Comparison of ENCODE assay signal across 22 cellular contexts in genomic region chr9:84846501-84847323, GRCh38.
A peak's percentile ranks its signal among the peaks of the same experiment; 100 is the strongest.
DNase-seq lines count a peak whose midpoint lies in the region; ATAC-seq, FAIRE-seq and TF ChIP-seq lines count a peak whose summit lies in the region.
"Had no signal": no experiment of that assay in that cellular context is flagged by ENCODE, and none has a peak within 500 bp of the region (broad histone marks: within the 10 kb centered on the region; RNA-seq: fewer than 3 reads in every experiment).

No MANE protein-coding gene starts in this region.

- H4K8ac ChIP-seq in H9 (replicated peaks; ENCODE audit: insufficient read length, low read depth, low read length): no peak overlapping the region

- H3K79me2 ChIP-seq in H9 (ENCODE audit: insufficient read depth, low read length): no peaks in the 10 kb centered on the region

- FAIRE-seq in urothelium cell line (lab: Jason Lieb, UNC): no peak
- FAIRE-seq: GM12891 had no signal

- no peak overlapping the region for H2BK20ac ChIP-seq in H9 (ENCODE audit: low read depth, low read length, poor library complexity, severe bottlenecking)

- H3K27ac ChIP-seq in H9 (ENCODE audit: insufficient read length, low read depth, low read length) (no peak overlapping the region), dorsolateral prefrontal cortex (peak overlapping the region in 38 of 59 donors; percentile 1 to 69 (median 38)), layer of hippocampus (ENCODE audit: low read depth, low read length) (peak overlapping the region; percentile 23)
- H3K27ac ChIP-seq: PC-9, thoracic aorta had no signal

- H2AFZ ChIP-seq in H9 (ENCODE audit: low read length): no peak overlapping the region
- H2AFZ ChIP-seq: PC-9 had no signal

- no peak overlapping the region for H3K14ac ChIP-seq in H9 (ENCODE audit: insufficient read depth, low read length)

- peak overlapping the region in 2 of 3 experiments; percentile 83 to 96; a peak in 4 of 7 replicates for H3K27ac Mint-ChIP-seq in H9
- H3K27ac Mint-ChIP-seq: activated naive CD8-positive, alpha-beta T cell treated with anti-CD3 and anti-CD28 coated beads, Interleukin-2, amount 50 U/mL, for 24 hours; CD4-positive, alpha-beta memory T cell; progenitor cell of endocrine pancreas had no signal

- no peak for TF ChIP-seq CTCF in H9 (conservative IDR thresholded peaks at IDR 0.05)
- TF ChIP-seq CTCF in dorsolateral prefrontal cortex (IDR thresholded peaks at IDR 0.05 in 54 of 56, conservative IDR thresholded peaks at IDR 0.05 in 2 of 56; ENCODE audit: low read depth in 1 of 56, partially characterized antibody in 56 of 56): no peak

- peak overlapping the region; percentile 38 for H2BK120ac ChIP-seq in H9 (ENCODE audit: low read depth, low read length, poor library complexity, severe bottlenecking)

- no peak overlapping the region for H3T11ph ChIP-seq in H9 (ENCODE audit: low read length)

- H3K4ac ChIP-seq in H9 (ENCODE audit: low read depth, low read length): no peak overlapping the region

- peaks cover 7 to 18% of the 10 kb centered on the region in 2 experiments for H3K9me3 Mint-ChIP-seq in H9
- H3K9me3 Mint-ChIP-seq: activated naive CD8-positive, alpha-beta T cell treated with anti-CD3 and anti-CD28 coated beads, Interleukin-2, amount 50 U/mL, for 24 hours had no signal

- no peak overlapping the region for H3K4me2 ChIP-seq in H9 (ENCODE audit: insufficient read depth, insufficient read length, low read length)
- H3K4me2 ChIP-seq: PC-9 had no signal

- no peaks in the 10 kb centered on the region for H4K20me1 ChIP-seq in H9 (ENCODE audit: control insufficient read depth, insufficient read depth, insufficient read length)

- no CpG with 5 or more reads among the region's 4 CpGs for WGBS in H9 (ENCODE audit: extremely low coverage, insufficient read length, low lambda C conversion rate)

- H3K4me3 ChIP-seq in dorsolateral prefrontal cortex: no peak overlapping the region
- H3K4me3 ChIP-seq: PC-9, thoracic aorta had no signal

- no peak overlapping the region for H3K18ac ChIP-seq in H9 (ENCODE audit: insufficient read length, low read depth, low read length)

- H2AK5ac ChIP-seq in H9 (ENCODE audit: insufficient read length, low read length): no peak overlapping the region

- H3K23ac ChIP-seq in H9 (ENCODE audit: insufficient read length, low read depth, low read length): no peak overlapping the region

- no peak overlapping the region for H2BK12ac ChIP-seq in H9 (ENCODE audit: insufficient read length, low read depth, low read length)

- H3K27me3 ChIP-seq in H9 (ENCODE audit: insufficient read depth, low read length) (no peaks in the 10 kb centered on the region; the same call in 1 of the 2 replicates), dorsolateral prefrontal cortex (no peaks in the 10 kb centered on the region), layer of hippocampus (ENCODE audit: control insufficient read depth, insufficient read depth, low read length) (no peaks in the 10 kb centered on the region)

- peaks cover 0 to 21% (median 5%) of the 10 kb centered on the region in 3 experiments; a peak in 5 of 7 replicates for H3K36me3 Mint-ChIP-seq in H9 (ENCODE audit: insufficient read depth in 1 of 3, low read depth in 3 of 3)
- H3K36me3 Mint-ChIP-seq: CD4-positive, alpha-beta memory T cell had no signal

- H3K4me1 Mint-ChIP-seq in H9: peaks cover 47 to 58% of the 10 kb centered on the region in 2 experiments
- H3K4me1 Mint-ChIP-seq: activated naive CD8-positive, alpha-beta T cell treated with anti-CD3 and anti-CD28 coated beads, Interleukin-2, amount 50 U/mL, for 24 hours; CD4-positive, alpha-beta memory T cell had no signal

- no peak overlapping the region for H2BK5ac ChIP-seq in H9 (ENCODE audit: insufficient read length, low read length)

- H4K91ac ChIP-seq in H9 (ENCODE audit: insufficient read length, low read depth, low read length): no peak overlapping the region

- no peaks in the 10 kb centered on the region for H3K79me1 ChIP-seq in H9 (ENCODE audit: insufficient read depth, low read depth, low read length, poor library complexity, severe bottlenecking)

- no peaks in the 10 kb centered on the region for H3K23me2 ChIP-seq in H9 (ENCODE audit: insufficient read length, low read depth, low read length, poor library complexity, severe bottlenecking)

- intact Hi-C loops in dorsolateral prefrontal cortex (cut with DNase I): no loop called here

- no peak overlapping the region for H3K9ac ChIP-seq in H9 (ENCODE audit: extremely low read depth, insufficient read length, low read length)

- H3K4me3 Mint-ChIP-seq in H9: peak overlapping the region in 1 of 2 experiments; percentile 43; a peak in 2 of 5 replicates
- H3K4me3 Mint-ChIP-seq: activated naive CD8-positive, alpha-beta T cell treated with anti-CD3 and anti-CD28 coated beads, Interleukin-2, amount 50 U/mL, for 24 hours; CD4-positive, alpha-beta memory T cell had no signal

- H3K9me3 ChIP-seq in H9 (ENCODE audit: control insufficient read depth, low read depth, low read length): no peaks in the 10 kb centered on the region
- H3K9me3 ChIP-seq: thoracic aorta had no signal

- no peak overlapping the region for H3K56ac ChIP-seq in H9 (ENCODE audit: insufficient read length, low read depth, low read length)

- ATAC-seq in left lobe of liver: no peak
- ATAC-seq: activated naive CD8-positive, alpha-beta T cell treated with anti-CD3 and anti-CD28 coated beads, Interleukin-2, amount 50 U/mL, for 24 hours had no signal

- no peak overlapping the region for H2BK15ac ChIP-seq in H9 (ENCODE audit: low read depth, low read length)

- H3K27me3 Mint-ChIP-seq in H9 (ENCODE audit: low read depth): peaks cover 2% of the 10 kb centered on the region
- H3K27me3 Mint-ChIP-seq: activated naive CD8-positive, alpha-beta T cell treated with anti-CD3 and anti-CD28 coated beads, Interleukin-2, amount 50 U/mL, for 24 hours had no signal

- no peak overlapping the region for H4K5ac ChIP-seq in H9 (ENCODE audit: insufficient read length, low read depth, low read length)

- DNase-seq in H9 (no peak), NCI-H69 (lab: John Stamatoyannopoulos, UW) (peak; percentile 80), dorsolateral prefrontal cortex (peak in 1 of 10 donors; percentile 40), HT-29 (ENCODE audit: low spot score) (no peak), urothelium cell line (ENCODE audit: low spot score) (no peak), left lobe of liver (ENCODE audit: low spot score) (no peak), H4 (ENCODE audit: low spot score) (no peak)
- DNase-seq: activated CD4-positive, alpha-beta T cell treated with anti-CD3 and anti-CD28 coated beads, Interleukin-2, amount 50 U/mL, for 1 hour; activated effector memory CD4-positive, alpha-beta T cell treated with anti-CD3 and anti-CD28 coated beads, Interleukin-2, amount 50 U/mL, for 16 hours; activated naive CD8-positive, alpha-beta T cell treated with anti-CD3 and anti-CD28 coated beads, Interleukin-2, amount 50 U/mL, for 24 hours; CD4-positive, alpha-beta memory T cell; DMS79; hypothalamus; KBM-7; midbrain; NCI-H2029; NCI-H524 treated with DMSO at 0.1 percent for 48 hours; PC-9 had no signal

- H3K4me1 ChIP-seq in H9 (ENCODE audit: insufficient read depth, low read length): peaks cover 2% of the 10 kb centered on the region
